In the genomic region with DNA sequence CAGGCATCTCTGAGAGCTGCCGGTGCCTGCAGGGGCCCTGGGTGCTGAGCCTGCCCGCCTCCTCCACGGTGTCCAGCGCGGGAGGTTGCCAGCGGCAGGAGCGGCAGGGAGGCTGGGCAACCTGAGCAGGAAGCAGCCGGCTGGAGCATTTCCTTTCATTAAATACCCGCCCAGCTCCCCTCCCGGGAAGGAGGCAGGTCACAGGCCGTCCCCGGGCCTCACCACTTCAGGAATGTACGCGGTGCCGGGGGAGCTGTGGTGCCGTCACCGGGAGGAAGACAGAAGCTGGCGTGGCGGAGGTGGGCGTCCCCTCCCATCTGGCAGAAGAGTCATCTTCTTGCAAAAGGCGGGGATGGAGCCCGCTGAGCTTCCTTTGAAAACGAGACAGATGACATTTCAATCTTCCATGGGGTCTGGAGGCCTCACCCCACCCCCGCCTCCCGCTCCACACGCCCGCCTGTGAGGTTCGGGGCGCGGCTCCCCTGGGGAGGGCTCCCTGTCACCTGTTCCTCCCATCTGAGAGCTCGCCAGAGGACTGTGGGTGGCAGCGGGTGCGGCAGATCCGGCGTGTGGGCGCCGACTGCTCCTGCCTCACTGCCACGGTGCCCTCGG, we compare ENCODE assay signal across 1 cellular context.
TF ChIP-seq lines count a peak whose summit lies in the region.

No MANE protein-coding gene starts in this region.

TF ChIP-seq in IMR-90, 13 proteins besides CTCF, POLR2A, EP300 and RAD21 (continued from another document):
- no peak for TF ChIP-seq MXI1 (IDR thresholded peaks at IDR 0.05; ENCODE audit: borderline replicate concordance, low read depth, low read length)
- TF ChIP-seq RCOR1 (IDR thresholded peaks at IDR 0.05; ENCODE audit: insufficient replicate concordance, low read length) = no peak
- TF ChIP-seq MAZ (IDR thresholded peaks at IDR 0.05; ENCODE audit: borderline replicate concordance, low read depth, low read length) = no peak
- no peak for TF ChIP-seq NFE2L2 (IDR thresholded peaks at IDR 0.05; ENCODE audit: low read depth, low read length)
- no peak for TF ChIP-seq CEBPB (IDR thresholded peaks at IDR 0.05; ENCODE audit: low read depth, low read length)
- TF ChIP-seq, protein P1, sequence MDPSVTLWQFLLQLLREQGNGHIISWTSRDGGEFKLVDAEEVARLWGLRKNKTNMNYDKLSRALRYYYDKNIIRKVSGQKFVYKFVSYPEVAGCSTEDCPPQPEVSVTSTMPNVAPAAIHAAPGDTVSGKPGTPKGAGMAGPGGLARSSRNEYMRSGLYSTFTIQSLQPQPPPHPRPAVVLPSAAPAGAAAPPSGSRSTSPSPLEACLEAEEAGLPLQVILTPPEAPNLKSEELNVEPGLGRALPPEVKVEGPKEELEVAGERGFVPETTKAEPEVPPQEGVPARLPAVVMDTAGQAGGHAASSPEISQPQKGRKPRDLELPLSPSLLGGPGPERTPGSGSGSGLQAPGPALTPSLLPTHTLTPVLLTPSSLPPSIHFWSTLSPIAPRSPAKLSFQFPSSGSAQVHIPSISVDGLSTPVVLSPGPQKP (IDR thresholded peaks at IDR 0.05; ENCODE audit: borderline replicate concordance, low read depth, low read length) = no peak
- no peak for TF ChIP-seq SMC3 (IDR thresholded peaks at IDR 0.05; ENCODE audit: low read depth, low read length)
